ENCODE assay signal across 9 cellular contexts in genomic region chr14:61478971-61479473, GRCh38.
DNase-seq lines count a peak whose midpoint lies in the region; ATAC-seq and TF ChIP-seq lines count a peak whose summit lies in the region.
"Had no signal": no experiment of that assay in that cellular context is flagged by ENCODE, and none has a peak within 500 bp of the region (broad histone marks: within the 10 kb centered on the region; RNA-seq: fewer than 3 reads in every experiment).

No MANE protein-coding gene starts in this region.

- DNase-seq in GM23338 (ENCODE audit: low spot score) (no peak), Peyer's patch (peak in 2 of 3 donors; percentile 58 to 71), right lobe of liver (no peak), sciatic nerve (ENCODE audit: low spot score) (no peak), NCI-H510A (lab: John Stamatoyannopoulos, UW) (no peak), omental fat pad (ENCODE audit: low spot score) (no peak), GM19238 (ENCODE audit: insufficient read length, low spot score) (no peak)

- no peaks in the 10 kb centered on the region for H3K9me2 ChIP-seq in GM23338 (ENCODE audit: insufficient read depth)

- no peaks in the 10 kb centered on the region for H3K36me3 ChIP-seq in GM23338 (ENCODE audit: insufficient read depth)
- H3K36me3 ChIP-seq in Peyer's patch, result no peaks in the 10 kb centered on the region
- H3K36me3 ChIP-seq in right lobe of liver, result no peaks in the 10 kb centered on the region

- ATAC-seq in GM18508 (IDR thresholded peaks at IDR 0.05; ENCODE audit: insufficient read depth, unreplicated experiment) (peak; percentile 46), GM23338 (no peak), right lobe of liver (no peak), sciatic nerve (no peak), omental fat pad (ENCODE audit: low FRiP score) (no peak)

- 0 out of 2 replicates have a peak overlapping the region, but pooled peaks have one; percentile 6 for H3K27ac Mint-ChIP-seq in GM23338

- peaks cover 20% of the 10 kb centered on the region; the same call in 2 of the 3 replicates for H3K4me1 Mint-ChIP-seq in GM23338

- H4K20me1 ChIP-seq in GM23338 (replicated peaks; ENCODE audit: insufficient read depth), result no peaks in the 10 kb centered on the region

- H3K27ac ChIP-seq in GM23338 (ENCODE audit: low read depth) (no peak overlapping the region), Peyer's patch (peak overlapping the region; percentile 79 to 91 (median 89)), right lobe of liver (peak overlapping the region in 2 of 3 donors; percentile 82 to 89)

- intact Hi-C loops in right lobe of liver (cut with DNase I), result loop anchor here in 1 of 2 donors (10.0 kb wide), 1 partner anchor 76 kb away; no protein-coding TSS in a partner anchor
- intact Hi-C loops in sciatic nerve (cut with DNase I), result no loop called here

- H3F3A ChIP-seq in GM23338 (replicated peaks; ENCODE audit: low read depth), result no peaks in the 10 kb centered on the region

- TF ChIP-seq POLR2A in Peyer's patch (IDR thresholded peaks at IDR 0.05) (no peak), right lobe of liver (IDR thresholded peaks at IDR 0.05) (no peak)

- H3K27me3 ChIP-seq in GM23338 (ENCODE audit: insufficient read depth) (no peaks in the 10 kb centered on the region), Peyer's patch (no peaks in the 10 kb centered on the region), right lobe of liver (no peaks in the 10 kb centered on the region)

- no peak for TF ChIP-seq CTCF in GM23338 (conservative IDR thresholded peaks at IDR 0.05; ENCODE audit: low read depth in 2 of 2)
- no peak for TF ChIP-seq CTCF in Peyer's patch (IDR thresholded peaks at IDR 0.05)
- no peak for TF ChIP-seq CTCF in right lobe of liver (IDR thresholded peaks at IDR 0.05)
- no peak for TF ChIP-seq CTCF in omental fat pad (IDR thresholded peaks at IDR 0.05)

- no peak overlapping the region for H3K4me3 ChIP-seq in GM23338
- no peak overlapping the region for H3K4me3 ChIP-seq in Peyer's patch
- no peak overlapping the region for H3K4me3 ChIP-seq in right lobe of liver

- H3K4me1 ChIP-seq in GM23338 (ENCODE audit: insufficient read depth), result no peaks in the 10 kb centered on the region
- peaks cover 4 to 38% (median 22%) of the 10 kb centered on the region in 4 donors for H3K4me1 ChIP-seq in Peyer's patch
- H3K4me1 ChIP-seq in right lobe of liver, result peaks cover 2 to 26% (median 12%) of the 10 kb centered on the region in 4 donors

- no peak overlapping the region for H2AFZ ChIP-seq in GM23338

- H3K36me3 Mint-ChIP-seq in GM23338 (ENCODE audit: low read depth), result no peaks in the 10 kb centered on the region
- H3K36me3 Mint-ChIP-seq: brain had no signal

- H3K27me3 Mint-ChIP-seq in GM23338 (ENCODE audit: insufficient read depth, low read depth, poor library complexity), result no peaks in the 10 kb centered on the region

- no peaks in the 10 kb centered on the region for H3K9me3 ChIP-seq in Peyer's patch
- H3K9me3 ChIP-seq in right lobe of liver, result no peaks in the 10 kb centered on the region

- no peak overlapping the region for H3K4me3 Mint-ChIP-seq in GM23338
- H3K4me3 Mint-ChIP-seq: brain had no signal

- WGBS in right lobe of liver (ENCODE audit: insufficient coverage, low coverage, low lambda C conversion rate, missing lambda C conversion rate), result 53% methylated on average over 6 of the region's 6 CpGs

- no peaks in the 10 kb centered on the region for H3K79me2 ChIP-seq in GM23338 (replicated peaks; ENCODE audit: insufficient read depth)

- no peaks in the 10 kb centered on the region for H3K9me3 Mint-ChIP-seq in GM23338
- H3K9me3 Mint-ChIP-seq: brain had no signal

- H3K4me2 ChIP-seq in GM23338, result no peak overlapping the region

TF ChIP-seq in GM23338, 12 proteins besides CTCF, POLR2A, EP300 and RAD21 (continues in another document):
- TF ChIP-seq CREB1 (CRISPR knock-in tag; IDR thresholded peaks at IDR 0.05; ENCODE audit: low read depth) (no peak), REST (IDR thresholded peaks at IDR 0.05; ENCODE audit: unreplicated experiment) (no peak), ZNF331 (CRISPR knock-in tag; IDR thresholded peaks at IDR 0.05; ENCODE audit: low read depth) (no peak), JUNB (IDR thresholded peaks at IDR 0.05; ENCODE audit: unreplicated experiment) (no peak), POLR2AphosphoS5 (IDR thresholded peaks at IDR 0.05; ENCODE audit: low read depth) (no peak), ZNF462 (CRISPR knock-in tag; IDR thresholded peaks at IDR 0.05) (no peak), EZH2phosphoT487 (IDR thresholded peaks at IDR 0.05; ENCODE audit: unreplicated experiment) (no peak), STAT1 (IDR thresholded peaks at IDR 0.05; ENCODE audit: unreplicated experiment) (no peak)

Comparison
In these comparisons a context has a peak if more than half of its experiments do, and no peak if none do; other contexts are left out.
1. DNase-seq: peak in Peyer's patch (2 of 3); none in GM23338 (single experiment), right lobe of liver (0 of 3), sciatic nerve (single experiment), NCI-H510A (single experiment), omental fat pad (single experiment) and GM19238 (single experiment).